In the genomic region with DNA sequence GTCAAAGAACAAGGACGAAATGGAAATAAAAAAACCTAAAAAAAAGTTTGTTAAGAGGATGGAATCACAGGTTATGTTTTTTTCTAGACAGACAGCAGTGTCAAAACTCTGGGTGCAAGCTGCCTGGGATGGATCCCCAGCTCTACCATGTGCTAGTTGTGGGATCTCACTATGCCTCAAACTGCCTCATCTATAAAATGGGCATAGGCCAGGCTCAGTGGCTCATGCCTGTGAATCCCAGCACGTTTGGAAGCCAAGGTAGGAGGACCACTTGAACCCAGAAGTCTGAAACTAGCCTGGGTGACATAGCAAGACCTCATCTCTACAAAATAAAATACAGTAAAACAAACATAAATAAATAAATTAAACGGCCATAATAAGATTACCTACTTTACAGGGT, we compare ENCODE assay signal across 1 cellular context.
TF ChIP-seq lines count a peak whose summit lies in the region.

No MANE protein-coding gene starts in this region.

TF ChIP-seq in A549, 52 proteins besides CTCF, POLR2A, EP300 and RAD21 (continued from another document):
- no peak for TF ChIP-seq REST (IDR thresholded peaks at IDR 0.05)
- TF ChIP-seq ZNF302 (CRISPR knock-in tag; IDR thresholded peaks at IDR 0.05), result no peak
- TF ChIP-seq TFCP2L1 (CRISPR knock-in tag; IDR thresholded peaks at IDR 0.05), result no peak
- TF ChIP-seq CHD2 (IDR thresholded peaks at IDR 0.05; ENCODE audit: low read length, partially characterized antibody), result no peak
